Comparison of ENCODE assay signal across 20 cellular contexts in genomic region chr17:45666046-45666600, GRCh38.
DNase-seq lines count a peak whose midpoint lies in the region; ATAC-seq, FAIRE-seq and TF ChIP-seq lines count a peak whose summit lies in the region.
"Had no signal": no experiment of that assay in that cellular context is flagged by ENCODE, and none has a peak within 500 bp of the region (broad histone marks: within the 10 kb centered on the region; RNA-seq: fewer than 3 reads in every experiment).

No MANE protein-coding gene starts in this region.

- H3K4me1 Mint-ChIP-seq in endodermal cell, result no peaks in the 10 kb centered on the region
- H3K4me1 Mint-ChIP-seq: activated naive CD8-positive, alpha-beta T cell treated with anti-CD3 and anti-CD28 coated beads, Interleukin-2, amount 50 U/mL, for 24 hours; activated T-helper 17 cell treated with anti-CD3 and anti-CD28 coated beads, Interleukin-2, amount 50 U/mL, for 72 hours had no signal

- no peak overlapping the region for H3K27ac Mint-ChIP-seq in endodermal cell
- H3K27ac Mint-ChIP-seq: activated CD4-positive, alpha-beta T cell treated with anti-CD3 and anti-CD28 coated beads, Interleukin-2, amount 10 ng/mL, durations not matched to agents 24 days and 14 days; activated naive CD8-positive, alpha-beta T cell treated with anti-CD3 and anti-CD28 coated beads, Interleukin-2, amount 50 U/mL, for 24 hours; activated T-helper 17 cell treated with anti-CD3 and anti-CD28 coated beads, Interleukin-2, amount 50 U/mL, for 72 hours; dendritic cell treated with granulocyte-macrophage colony-stimulating factor and Interleukin-4, amounts not matched to agents 40 ng/mL and 50 ng/mL, for 4 days had no signal

- FAIRE-seq in D721Med (lab: Jason Lieb, UNC), result no peak
- FAIRE-seq: urothelium cell line had no signal

- H3K27me3 Mint-ChIP-seq in endodermal cell (ENCODE audit: insufficient read depth), result peaks cover 7% of the 10 kb centered on the region

- H3K4me1 ChIP-seq in BE2C (no peaks in the 10 kb centered on the region), OCI-LY3 (ENCODE audit: low read length) (no peaks in the 10 kb centered on the region), endodermal cell (ENCODE audit: control insufficient read depth, insufficient read depth, low read length) (no peaks in the 10 kb centered on the region)
- H3K4me1 ChIP-seq: right atrium auricular region had no signal

- H4K20me1 ChIP-seq in OCI-LY3 (ENCODE audit: insufficient read depth, low read length), result no peaks in the 10 kb centered on the region

- no peaks in the 10 kb centered on the region for H3K9me3 ChIP-seq in BE2C
- no peaks in the 10 kb centered on the region for H3K9me3 ChIP-seq in OCI-LY3 (ENCODE audit: insufficient read depth, low read length)
- H3K9me3 ChIP-seq in endodermal cell (ENCODE audit: control insufficient read depth, low read length), result no peaks in the 10 kb centered on the region

- ATAC-seq in GM18870 (IDR thresholded peaks at IDR 0.05; ENCODE audit: unreplicated experiment), result no peak
- ATAC-seq: activated naive CD8-positive, alpha-beta T cell treated with anti-CD3 and anti-CD28 coated beads, Interleukin-2, amount 50 U/mL, for 24 hours; activated T-helper 17 cell treated with anti-CD3 and anti-CD28 coated beads, Interleukin-2, amount 50 U/mL, for 72 hours had no signal

- no peaks in the 10 kb centered on the region for H3K36me3 Mint-ChIP-seq in endodermal cell (ENCODE audit: low read depth)

- DNase-seq in BE2C (no peak), D721Med (ENCODE audit: insufficient read length, low spot score) (no peak), endodermal cell (peak; percentile 71), HK-2 (ENCODE audit: unreplicated experiment) (no peak), GM03348 (ENCODE audit: low spot score) (no peak), NCI-H446 treated with DMSO at 0.1 percent for 48 hours (lab: John Stamatoyannopoulos, UW) (no peak)
- DNase-seq: activated CD4-positive, alpha-beta T cell treated with anti-CD3 and anti-CD28 coated beads, Interleukin-2, amount 10 ng/mL, durations not matched to agents 24 days and 14 days; activated naive CD8-positive, alpha-beta T cell treated with anti-CD3 and anti-CD28 coated beads, Interleukin-2, amount 50 U/mL, for 24 hours; COR-L47; foreskin fibroblast; NCI-H1092; NCI-H2081; SHP77 had no signal

- 81 to 87% methylated on average over 2 to 3 of the region's 3 CpGs for WGBS in endodermal cell (ENCODE audit: insufficient coverage in 1 of 2, insufficient read length in 1 of 2), 2 experiments

- peak; percentile 26; the same call in 1 of the 2 replicates for TF ChIP-seq CTCF in BE2C (IDR thresholded peaks at IDR 0.05; ENCODE audit: low read depth, low read length)
- peak; percentile 52 for TF ChIP-seq CTCF in D721Med (IDR thresholded peaks at IDR 0.05; ENCODE audit: insufficient read depth, missing control alignments)
- peak; percentile 6; the same call in 1 of the 2 replicates for TF ChIP-seq CTCF in OCI-LY3 (IDR thresholded peaks at IDR 0.05; ENCODE audit: low read depth, low read length)
- peak; percentile 61 for TF ChIP-seq CTCF in endodermal cell (conservative IDR thresholded peaks at IDR 0.05)

- no peaks in the 10 kb centered on the region for H3K9me3 Mint-ChIP-seq in endodermal cell
- H3K9me3 Mint-ChIP-seq: activated CD4-positive, alpha-beta T cell treated with anti-CD3 and anti-CD28 coated beads, Interleukin-2, amount 10 ng/mL, durations not matched to agents 24 days and 14 days; activated naive CD8-positive, alpha-beta T cell treated with anti-CD3 and anti-CD28 coated beads, Interleukin-2, amount 50 U/mL, for 24 hours; activated T-helper 17 cell treated with anti-CD3 and anti-CD28 coated beads, Interleukin-2, amount 50 U/mL, for 72 hours; dendritic cell treated with granulocyte-macrophage colony-stimulating factor and Interleukin-4, amounts not matched to agents 40 ng/mL and 50 ng/mL, for 4 days had no signal

- no peak overlapping the region for H3K4me3 Mint-ChIP-seq in endodermal cell
- H3K4me3 Mint-ChIP-seq: activated CD4-positive, alpha-beta T cell treated with anti-CD3 and anti-CD28 coated beads, Interleukin-2, amount 10 ng/mL, durations not matched to agents 24 days and 14 days; activated naive CD8-positive, alpha-beta T cell treated with anti-CD3 and anti-CD28 coated beads, Interleukin-2, amount 50 U/mL, for 24 hours; activated T-helper 17 cell treated with anti-CD3 and anti-CD28 coated beads, Interleukin-2, amount 50 U/mL, for 72 hours; dendritic cell treated with granulocyte-macrophage colony-stimulating factor and Interleukin-4, amounts not matched to agents 40 ng/mL and 50 ng/mL, for 4 days had no signal

- H3K36me3 ChIP-seq in BE2C (no peaks in the 10 kb centered on the region), OCI-LY3 (replicated peaks; ENCODE audit: low read depth, low read length) (no peaks in the 10 kb centered on the region), endodermal cell (ENCODE audit: control insufficient read depth, insufficient read depth, low read length) (no peaks in the 10 kb centered on the region)
- H3K36me3 ChIP-seq: right atrium auricular region had no signal

- H3K4me2 ChIP-seq in OCI-LY3 (ENCODE audit: low read length), result no peak overlapping the region
- H3K4me2 ChIP-seq: KMS-11 had no signal

- H3K9ac ChIP-seq in OCI-LY3 (ENCODE audit: low read length) (no peak overlapping the region), endodermal cell (ENCODE audit: extremely low read depth, low read length, poor library complexity, severe bottlenecking) (no peak overlapping the region)
- H3K9ac ChIP-seq: KMS-11 had no signal

- H2AFZ ChIP-seq in OCI-LY3 (ENCODE audit: low read depth, low read length), result no peak overlapping the region

- no peaks in the 10 kb centered on the region for H3K79me2 ChIP-seq in OCI-LY3 (ENCODE audit: low read length)

- H3K4me3 ChIP-seq in BE2C (ENCODE audit: low read depth, low read length) (no peak overlapping the region), OCI-LY3 (ENCODE audit: low read length) (no peak overlapping the region), endodermal cell (ENCODE audit: low read length) (no peak overlapping the region)
- H3K4me3 ChIP-seq: right atrium auricular region had no signal

- no peak overlapping the region for H3K27ac ChIP-seq in OCI-LY3 (ENCODE audit: low read length)
- H3K27ac ChIP-seq in endodermal cell (ENCODE audit: low read depth, low read length), result no peak overlapping the region
- H3K27ac ChIP-seq: KMS-11, right atrium auricular region had no signal

- H3K27me3 ChIP-seq in BE2C (no peaks in the 10 kb centered on the region), OCI-LY3 (ENCODE audit: low read depth, low read length) (peaks cover 11% of the 10 kb centered on the region), endodermal cell (ENCODE audit: control insufficient read depth, insufficient read depth, low read length, poor library complexity, severe bottlenecking) (no peaks in the 10 kb centered on the region)
- H3K27me3 ChIP-seq: right atrium auricular region had no signal

Comparison
In these comparisons a context has a peak if more than half of its experiments do, and no peak if none do; other contexts are left out.
1. CTCF ChIP-seq: peak in every context shown above with its lines; median percentile 61 in endodermal cell; 52 in D721Med; 26 in BE2C; 6 in OCI-LY3.